ENCODE assay signal across 8 cellular contexts in the genomic region with DNA sequence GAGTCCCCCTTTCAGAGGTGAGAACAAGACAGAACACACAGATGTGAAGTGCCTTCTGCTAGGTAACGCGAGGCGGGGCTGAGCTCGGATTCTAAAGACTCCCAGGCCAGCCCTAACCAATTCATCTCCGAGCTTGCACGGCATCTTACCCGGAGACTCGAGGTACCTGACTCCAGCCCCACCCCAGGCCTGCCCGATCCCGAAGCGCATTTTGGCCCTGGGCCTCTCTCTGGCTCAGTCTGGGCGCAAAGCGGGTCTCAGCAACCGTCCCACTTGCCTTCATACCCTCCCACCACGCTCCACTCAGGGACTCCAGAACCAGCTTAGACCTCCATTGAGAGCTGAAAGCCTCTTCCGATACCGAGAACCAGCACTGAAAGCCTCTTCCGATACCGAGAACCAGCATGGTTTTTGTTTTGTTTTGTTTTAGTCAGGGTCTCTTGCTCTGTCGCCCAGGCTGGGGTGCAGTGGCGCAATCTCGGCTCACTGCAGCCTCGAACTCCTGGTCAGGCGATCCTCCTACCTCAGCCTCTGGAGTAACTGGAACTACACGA. TPM values are rescaled to one million over a fixed set of nuclear protein-coding genes. Genes with fewer than 3 reads are reported as not detected.
DNase-seq lines count a peak whose midpoint lies in the region; ATAC-seq and TF ChIP-seq lines count a peak whose summit lies in the region.

No MANE protein-coding gene starts in this region.

- H3K4me3 ChIP-seq in HL-60 (replicated peaks; ENCODE audit: insufficient read depth, low read length) (peak overlapping the region; percentile 93), PC-3 (ENCODE audit: low read length) (peak overlapping the region; percentile 84), fibroblast of villous mesenchyme (ENCODE audit: low read depth, low read length) (peak overlapping the region; percentile 93), osteoblast (ENCODE audit: insufficient read depth, low read length) (peak overlapping the region; percentile 98), transverse colon (peak overlapping the region; percentile 27 to 79 (median 65))

- TF ChIP-seq CTCF in HL-60 (IDR thresholded peaks at IDR 0.05; ENCODE audit: insufficient read depth, low read length) (no peak), PC-3 (conservative IDR thresholded peaks at IDR 0.05; ENCODE audit: low read depth, low read length) (no peak), fibroblast of villous mesenchyme (IDR thresholded peaks at IDR 0.05; ENCODE audit: insufficient read depth, low read depth, low read length) (no peak), osteoblast (IDR thresholded peaks at IDR 0.05; ENCODE audit: extremely low read depth, low read depth, low read length) (no peak), transverse colon (IDR thresholded peaks at IDR 0.05) (no peak)

- peak; percentile 41 for DNase-seq in CMK (ENCODE audit: low read depth)
- peak; percentile 58 to 80 for DNase-seq in HL-60 (ENCODE audit: low read depth in 1 of 2, low spot score in 1 of 2)
- peak; percentile 78 for DNase-seq in PC-3
- peak; percentile 51 to 55 for DNase-seq in activated T-helper 1 cell treated with anti-CD3 and anti-CD28 coated beads, Interleukin-2, amount 50 U/mL, for 16 hours (ENCODE audit: low read depth in 1 of 2, low spot score in 1 of 2)
- DNase-seq in fibroblast of villous mesenchyme (ENCODE audit: low read depth): no peak
- no peak for DNase-seq in osteoblast (ENCODE audit: insufficient read length, low spot score, missing footprints)
- peak; percentile 80 for DNase-seq in transverse colon

- H3K27ac ChIP-seq in HL-60 (replicated peaks): peak overlapping the region; percentile 80
- H3K27ac ChIP-seq in PC-3 (ENCODE audit: low read length): peak overlapping the region; percentile 73
- H3K27ac ChIP-seq in osteoblast (ENCODE audit: low read depth, low read length): peak overlapping the region; percentile 89
- peak overlapping the region; percentile 92 to 95 (median 94) for H3K27ac ChIP-seq in transverse colon

- H3K27me3 ChIP-seq in HL-60 (ENCODE audit: insufficient read depth, poor library complexity, severe bottlenecking) (no peaks in the 10 kb centered on the region), PC-3 (ENCODE audit: low read length) (no peaks in the 10 kb centered on the region), osteoblast (ENCODE audit: insufficient read depth, low read length) (no peaks in the 10 kb centered on the region), transverse colon (no peaks in the 10 kb centered on the region)

- ATAC-seq in GM19455 (IDR thresholded peaks at IDR 0.05; ENCODE audit: unreplicated experiment): peak; percentile 57
- ATAC-seq in PC-3: peak; percentile 80

- H3K9ac ChIP-seq in PC-3 (ENCODE audit: low read length): peak overlapping the region; percentile 91

- peaks cover 16% of the 10 kb centered on the region for H3K4me1 ChIP-seq in PC-3 (ENCODE audit: insufficient read depth, low read length)
- H3K4me1 ChIP-seq in osteoblast (ENCODE audit: insufficient read depth, low read length): peaks cover 16% of the 10 kb centered on the region
- H3K4me1 ChIP-seq in transverse colon: peaks cover 6 to 38% (median 24%) of the 10 kb centered on the region in 4 donors

- intact Hi-C loops in PC-3 (cut with micrococcal nuclease): loop anchor here (1.0 to 2.0 kb wide), 2 partner anchors 11 to 213 kb away; a partner anchor contains a TSS
- intact Hi-C loops in transverse colon (cut with DNase I; ENCODE audit: low total_unique reads): no loop called here

- H4K20me1 ChIP-seq in PC-3 (ENCODE audit: low read length) (0 out of 2 replicates have a peak, but pooled peaks cover 6% of the 10 kb centered on the region), osteoblast (ENCODE audit: insufficient read depth, low read length) (peaks cover 8% of the 10 kb centered on the region)

- H2AFZ ChIP-seq in PC-3 (ENCODE audit: low read length): peak overlapping the region; percentile 83
- peak overlapping the region; percentile 56 for H2AFZ ChIP-seq in osteoblast (ENCODE audit: low read length)

- POLR2A ChIA-PET in PC-3 (lab: Charles Lee; ENCODE audit: unreplicated experiment): interaction anchor here (0.5 to 2.5 kb wide), 5 partner anchors 10 to 153 kb away, joined by 3 to 26 read pairs (median 5); a partner anchor contains a TSS

- TF ChIP-seq POLR2A in transverse colon (IDR thresholded peaks at IDR 0.05): peak; percentile 24

- CTCF ChIA-PET in PC-3 (lab: Charles Lee): interaction anchor here (0.5 to 2.4 kb wide), 3 partner anchors 101 to 203 kb away, joined by 3 to 12 read pairs (median 4); no protein-coding TSS in a partner anchor

- H3K79me2 ChIP-seq in PC-3 (ENCODE audit: low read length): peaks cover 40% of the 10 kb centered on the region
- peaks cover 43% of the 10 kb centered on the region for H3K79me2 ChIP-seq in osteoblast (ENCODE audit: insufficient read depth, low read length)

- H3K9me3 ChIP-seq in PC-3 (ENCODE audit: low read length) (no peaks in the 10 kb centered on the region), osteoblast (ENCODE audit: low read depth, low read length) (no peaks in the 10 kb centered on the region), transverse colon (no peaks in the 10 kb centered on the region)

- BruUV-seq in PC-3 (replicated peaks; lab: Mats Ljungman, UMichigan): TSS peak; percentile 84

- no peaks in the 10 kb centered on the region for H3K9me2 ChIP-seq in PC-3 (replicated peaks; ENCODE audit: low read length)

- H3K36me3 ChIP-seq in PC-3 (ENCODE audit: low read depth, low read length) (peaks cover 6% of the 10 kb centered on the region; the same call in 1 of the 2 replicates), osteoblast (ENCODE audit: insufficient read depth, low read length) (peaks cover 26% of the 10 kb centered on the region), transverse colon (no peaks in the 10 kb centered on the region)

- no peak for TF ChIP-seq EP300 in transverse colon (IDR thresholded peaks at IDR 0.05; ENCODE audit: low read depth)

- peak overlapping the region; percentile 94 for H3K4me2 ChIP-seq in PC-3 (ENCODE audit: low read length)
- H3K4me2 ChIP-seq in osteoblast (ENCODE audit: insufficient read depth, low read length): peak overlapping the region; percentile 96

- in situ Hi-C loops in transverse colon (cut with MboI; ENCODE audit: low pct_ligation_motif_present in 1 of 4, low pct_unique_long_range_greater_than_20kb in 1 of 4, low sequenced_read_pairs in 3 of 4): loop anchor here in 2 of 4 donors (25.0 kb wide), 1 partner anchor 203 kb away; a partner anchor contains a TSS

- WGBS in transverse colon (ENCODE audit: low coverage in 1 of 2), 2 donors: 0 to 1% methylated on average over 5 to 25 of the region's 25 CpGs

- no peaks in the 10 kb centered on the region for H3F3A ChIP-seq in PC-3 (ENCODE audit: low read length, unreplicated experiment)

RNA-seq across cellular contexts. Expression of a gene that starts 0.7 kb away (rescaled TPM):
- total RNA-seq in PC-3 (2014; rRNA removed): 153 and 177 TPM in 2 replicates
- total RNA-seq in fibroblast of villous mesenchyme: 57.4 and 59.6 TPM in 2 replicates
- total RNA-seq in osteoblast: 51.0 and 51.6 TPM in 2 replicates
- total RNA-seq in transverse colon: 100 to 1,000 TPM in 3 of 4 donors, 10 to 100 TPM in 1; 80.8 to 178 (median 120) TPM

RNA-seq across cellular contexts. Expression of a gene that starts 43.0 kb away (rescaled TPM):
- total RNA-seq in PC-3 (2014; rRNA removed) (0.22 and 2.7 TPM in 2 replicates), fibroblast of villous mesenchyme (13.4 and 17.1 TPM in 2 replicates), osteoblast (24.8 and 29.7 TPM in 2 replicates), transverse colon (100 to 1,000 TPM in 2 of 4 donors, 10 to 100 TPM in 2; 41.8 to 166 (median 98.3) TPM)

Comparison
In these comparisons a context has a peak if more than half of its experiments do, and no peak if none do; other contexts are left out.
1. DNase-seq: peak in CMK (single experiment), HL-60 (2 of 2), PC-3 (single experiment), activated T-helper 1 cell treated with anti-CD3 and anti-CD28 coated beads, Interleukin-2, amount 50 U/mL, for 16 hours (2 of 2) and transverse colon (single experiment); none in fibroblast of villous mesenchyme (single experiment) and osteoblast (single experiment).
2. Peak in every context shown above with its lines, with median percentiles within 50 percentile points of each other: H3K27ac ChIP-seq and H3K4me3 ChIP-seq.